8 cellular contexts compared by ENCODE assay signal in genomic region chr19:40279761-40280607, GRCh38. TPM values are rescaled to one million over a fixed set of nuclear protein-coding genes. Genes with fewer than 3 reads are reported as not detected.
DNase-seq lines count a peak whose midpoint lies in the region; ATAC-seq, FAIRE-seq and TF ChIP-seq lines count a peak whose summit lies in the region.

No MANE protein-coding gene starts in this region.

- H3K4me3 Mint-ChIP-seq in CD8-positive, alpha-beta T cell = peak overlapping the region; percentile 11

- H3K4me1 ChIP-seq in CD8-positive, alpha-beta T cell (ENCODE audit: insufficient read depth, low read length) = peaks cover 72% of the 10 kb centered on the region
- peaks cover 0 to 23% (median 15%) of the 10 kb centered on the region in 4 experiments; a peak in 6 of 7 replicates for H3K4me1 ChIP-seq in H1 (replicated peaks in 1 of 4; ENCODE audit: control insufficient read depth in 3 of 4, insufficient read depth in 4 of 4, low read length in 3 of 4)

- POLR2A ChIA-PET in CD8-positive, alpha-beta T cell (lab: Charles Lee) = interaction anchor here (1.1 kb wide), 1 partner anchor 10 kb away, joined by 3 read pairs; no protein-coding TSS in a partner anchor
- POLR2A ChIA-PET in H1 (lab: Charles Lee; ENCODE audit: partially characterized antibody) = interaction anchor here (0.6 to 2.5 kb wide), 3 partner anchors 9 to 159 kb away, joined by 3 to 17 read pairs (median 8); no protein-coding TSS in a partner anchor

- H2AK5ac ChIP-seq in H1 (ENCODE audit: low read depth, low read length) = peak overlapping the region; percentile 75; the same call in 1 of the 2 replicates

- no peak for TF ChIP-seq RAD21 in H1 (IDR thresholded peaks at IDR 0.05 in 1 of 2, conservative IDR thresholded peaks at IDR 0.05 in 1 of 2; ENCODE audit: low read depth in 2 of 2, low read length in 2 of 2)

- no peak overlapping the region for H3K14ac ChIP-seq in H1 (ENCODE audit: insufficient read length)

- FAIRE-seq in H1 (lab: Jason Lieb, UNC) = no peak

- no peak overlapping the region for H4K5ac ChIP-seq in H1 (ENCODE audit: insufficient read length, low read depth, low read length)

- H3K9ac ChIP-seq in H1 (replicated peaks in 1 of 4; ENCODE audit: extremely low read depth in 1 of 4, low read depth in 3 of 4, low read length in 3 of 4) = no peak overlapping the region; a peak in 1 of 7 replicates

- H3K23me2 ChIP-seq in H1 (ENCODE audit: low read depth, low read length) = peaks cover 5% of the 10 kb centered on the region

- H3K27me3 Mint-ChIP-seq in CD8-positive, alpha-beta T cell (ENCODE audit: low read depth) = no peaks in the 10 kb centered on the region

- H3K23ac ChIP-seq in H1 (ENCODE audit: insufficient read length) = no peak overlapping the region

- no peaks in the 10 kb centered on the region for H3K36me3 ChIP-seq in CD8-positive, alpha-beta T cell (ENCODE audit: insufficient read depth, low read length)
- H3K36me3 ChIP-seq in H1 (ENCODE audit: control insufficient read depth in 2 of 4, insufficient read depth in 4 of 4, low read length in 3 of 4) = peaks cover 0 to 3% (median 0%) of the 10 kb centered on the region in 4 experiments; a peak in 1 of 8 replicates

- peak overlapping the region; percentile 85 for H4K8ac ChIP-seq in H1 (ENCODE audit: extremely low read depth, insufficient read depth, low read length)

- H3K4ac ChIP-seq in H1 (replicated peaks; ENCODE audit: insufficient read length, low read depth, low read length) = no peak overlapping the region

- H3K9me3 ChIP-seq in CD8-positive, alpha-beta T cell (ENCODE audit: low read length) = no peaks in the 10 kb centered on the region
- H3K9me3 ChIP-seq in H1 (ENCODE audit: insufficient read depth in 2 of 2, low read depth in 1 of 2, low read length in 1 of 2) = no peaks in the 10 kb centered on the region

- no peak for TF ChIP-seq POLR2A in H1 (IDR thresholded peaks at IDR 0.05; ENCODE audit: control extremely low read depth in 1 of 2, low read depth in 2 of 2, low read length in 2 of 2)

- H3K4me1 Mint-ChIP-seq in CD8-positive, alpha-beta T cell (ENCODE audit: low read depth) = peaks cover 73% of the 10 kb centered on the region

- CTCF ChIA-PET in CD8-positive, alpha-beta T cell (lab: Charles Lee) = no interaction called here
- CTCF ChIA-PET in H1 (lab: Charles Lee; ENCODE audit: partially characterized antibody) = interaction anchor here (0.7 to 2.8 kb wide), 7 partner anchors 9 to 304 kb away, joined by 3 to 12 read pairs (median 4); no protein-coding TSS in a partner anchor

- H3K9me3 Mint-ChIP-seq in CD8-positive, alpha-beta T cell = no peaks in the 10 kb centered on the region

- H2AFZ ChIP-seq in H1 (ENCODE audit: low read length) = no peak overlapping the region

- H2BK20ac ChIP-seq in H1 (ENCODE audit: low read length) = no peak overlapping the region

- no peak overlapping the region for H2BK120ac ChIP-seq in H1 (replicated peaks; ENCODE audit: low read depth, low read length)

- no peak for TF ChIP-seq EP300 in H1 (IDR thresholded peaks at IDR 0.05; ENCODE audit: borderline replicate concordance in 1 of 2, low read depth in 2 of 2, low read length in 2 of 2)

- H3K56ac ChIP-seq in H1 (replicated peaks; ENCODE audit: insufficient read length, low read depth, low read length) = no peak overlapping the region

- H4K91ac ChIP-seq in H1 (replicated peaks; ENCODE audit: insufficient read length, low read length) = peak overlapping the region; percentile 66

- ATAC-seq in CD8-positive, alpha-beta T cell = no peak
- ATAC-seq in HG02870 (IDR thresholded peaks at IDR 0.05; ENCODE audit: unreplicated experiment) = no peak

- no peak overlapping the region; the same call in 1 of the 2 replicates for H2BK15ac ChIP-seq in H1 (ENCODE audit: low read length)

- peaks cover 7 to 11% of the 10 kb centered on the region in 2 experiments for H4K20me1 ChIP-seq in H1 (replicated peaks in 1 of 2; ENCODE audit: control insufficient read depth in 1 of 2, insufficient read depth in 2 of 2, low read length in 2 of 2)

- peak overlapping the region; percentile 62 for H3K27ac Mint-ChIP-seq in CD8-positive, alpha-beta T cell

- WGBS in H1 (ENCODE audit: extremely low coverage in 1 of 2, insufficient coverage in 1 of 2, insufficient read length in 1 of 2, insufficient replicate concordance in 2 of 2, low coverage in 1 of 2, low lambda C conversion rate in 2 of 2, missing lambda C conversion rate in 1 of 2), 2 experiments = 86% methylated on average over 16 of the region's 17 CpGs; no CpG with 5 or more reads in 1 of the 2 experiments

- no peaks in the 10 kb centered on the region for H3K27me3 ChIP-seq in CD8-positive, alpha-beta T cell (ENCODE audit: insufficient read depth, low read length)
- H3K27me3 ChIP-seq in H1 (replicated peaks in 1 of 4; ENCODE audit: control insufficient read depth in 3 of 4, extremely low read depth in 1 of 4, insufficient read depth in 3 of 4, low read length in 3 of 4) = no peaks in the 10 kb centered on the region

- no peak overlapping the region for H3K27ac ChIP-seq in CD8-positive, alpha-beta T cell (ENCODE audit: low read depth, low read length)
- H3K27ac ChIP-seq in H1 (ENCODE audit: low read depth, low read length) = peak overlapping the region; percentile 31; the same call in 1 of the 2 replicates

- H2BK12ac ChIP-seq in H1 (ENCODE audit: low read depth, low read length) = no peak overlapping the region

- H3K4me3 ChIP-seq in CD8-positive, alpha-beta T cell (ENCODE audit: low read depth, low read length) = no peak overlapping the region
- H3K4me3 ChIP-seq in LNCaP clone FGC (ENCODE audit: low read depth, low read length) (peak overlapping the region; percentile 12), H1 (ENCODE audit: extremely low read depth in 1 of 4, insufficient read depth in 2 of 4, low read depth in 3 of 4, low read length in 4 of 4) (no peak overlapping the region)

- peak overlapping the region; percentile 9 to 32; a peak in 1 of 4 replicates for H3K4me2 ChIP-seq in H1 (ENCODE audit: insufficient read depth in 1 of 2, low read depth in 2 of 2, low read length in 2 of 2)

- peaks cover 9 to 87% of the 10 kb centered on the region in 2 experiments; a peak in 3 of 4 replicates for H3K79me2 ChIP-seq in H1 (ENCODE audit: control insufficient read depth in 1 of 2, insufficient read depth in 2 of 2, low read length in 2 of 2)

- 0 out of 2 replicates have a peak overlapping the region, but pooled peaks have one; percentile 83 for H3K18ac ChIP-seq in H1 (ENCODE audit: extremely low read depth, low read length)

- TF ChIP-seq CTCF in CD8-positive, alpha-beta T cell (IDR thresholded peaks at IDR 0.05) = no peak
- no peak for TF ChIP-seq CTCF in LNCaP clone FGC (IDR thresholded peaks at IDR 0.05; ENCODE audit: control insufficient read depth, extremely low read depth, insufficient read depth)
- no peak for TF ChIP-seq CTCF in H1 (IDR thresholded peaks at IDR 0.05; ENCODE audit: control extremely low read depth in 1 of 3, insufficient read depth in 1 of 3, low read depth in 1 of 3, low read length in 3 of 3)

- H3K36me3 Mint-ChIP-seq in CD8-positive, alpha-beta T cell = peaks cover 37% of the 10 kb centered on the region

- H3K79me1 ChIP-seq in H1 (ENCODE audit: low read depth, low read length) = peaks cover 29% of the 10 kb centered on the region

- H2BK5ac ChIP-seq in H1 (ENCODE audit: low read depth, low read length) = peak overlapping the region; percentile 71; the same call in 1 of the 2 replicates

- peak in 2 of 7 experiments; percentile 20 to 24 for DNase-seq in CD8-positive, alpha-beta T cell
- DNase-seq in LNCaP clone FGC (ENCODE audit: low read depth) = no peak
- DNase-seq in H1 (ENCODE audit: low read depth in 1 of 2, low spot score in 2 of 2) = no peak
- peak; percentile 52 for DNase-seq in posterior vena cava (ENCODE audit: low spot score)
- no peak for DNase-seq in GF-D8 (lab: John Stamatoyannopoulos, UW)
- no peak for DNase-seq in NCI-H1092 (lab: John Stamatoyannopoulos, UW)
- DNase-seq in cerebellar nuclear complex (lab: John Stamatoyannopoulos, UW) = no peak

- intact Hi-C loops in CD8-positive, alpha-beta T cell (cut with DNase I, micrococcal nuclease) = loop anchor here in 1 of 2 experiments (10.0 kb wide), 1 partner anchor 285 kb away; the partner anchor contains the start of gene ZNF546
- intact Hi-C loops in posterior vena cava (cut with DNase I) = no loop called here

TF ChIP-seq in H1, 55 proteins besides CTCF, POLR2A, EP300 and RAD21 (continues in another document):
- TF ChIP-seq SRF (IDR thresholded peaks at IDR 0.05; ENCODE audit: low read depth, low read length) = no peak
- no peak for TF ChIP-seq E2F6 (IDR thresholded peaks at IDR 0.05)
- TF ChIP-seq CHD1 (IDR thresholded peaks at IDR 0.05; ENCODE audit: low read depth, low read length) = no peak

RNA-seq across cellular contexts. Expression of gene AKT2, which starts 5.2 kb away (rescaled TPM):
- total RNA-seq in CD8-positive, alpha-beta T cell = 100 to 1,000 TPM; 289 to 292 TPM
- total RNA-seq in H1 (2021; fragmentation: NEBNext Ultra II Directional; extraction: Animal tissue kit (Norgen Biotek cat#: 25700)) = 137 and 151 TPM in 2 replicates
- polyA plus RNA-seq in H1 (2011; rRNA removed) = 183 and 252 TPM in 2 replicates
- 155 TPM for polyA plus RNA-seq in H1 (2011; cell fraction: cytosol; rRNA removed)
- polyA plus RNA-seq in H1 (2011; cell fraction: nucleus; rRNA removed) = 441 TPM
- 88.9 to 168 TPM (median 110 TPM) in 4 replicates for polyA plus RNA-seq in H1 (2012, experiment 1 of 2)
- 68.5 TPM for polyA plus RNA-seq in H1 (2012, experiment 2 of 2)
- polyA plus RNA-seq in H1 (2013, experiment 1 of 2) = 95.7 TPM
- 92.0 TPM for polyA plus RNA-seq in H1 (2013, experiment 2 of 2)
- 126 and 143 TPM in 2 replicates for polyA minus RNA-seq in H1 (2011; rRNA and poly(A)+ RNA removed)
- polyA minus RNA-seq in H1 (2011; cell fraction: cytosol; rRNA and poly(A)+ RNA removed) = 85.3 TPM
- 82.5 TPM for polyA minus RNA-seq in H1 (2011; cell fraction: nucleus; rRNA and poly(A)+ RNA removed)
- total RNA-seq in posterior vena cava = 10 to 100 TPM; 80.4 to 85.1 TPM

RNA-seq across cellular contexts. Expression of gene CCNP, which starts 53.5 kb away (rescaled TPM):
- total RNA-seq in CD8-positive, alpha-beta T cell = 1 to 10 TPM; 1.7 to 2.1 TPM
- total RNA-seq in H1 (2021; fragmentation: NEBNext Ultra II Directional; extraction: Animal tissue kit (Norgen Biotek cat#: 25700)) = 0.63 and 1.9 TPM in 2 replicates
- 2.1 and 4.6 TPM in 2 replicates for polyA plus RNA-seq in H1 (2011; rRNA removed)
- polyA plus RNA-seq in H1 (2011; cell fraction: cytosol; rRNA removed) = 2.6 TPM
- 3.3 TPM for polyA plus RNA-seq in H1 (2011; cell fraction: nucleus; rRNA removed)
- polyA plus RNA-seq in H1 (2012, experiment 1 of 2) = 1.2 to 2.1 TPM (median 1.7 TPM) in 4 replicates
- 1.0 TPM for polyA plus RNA-seq in H1 (2012, experiment 2 of 2)
- polyA plus RNA-seq in H1 (2013, experiment 1 of 2) = 0.87 TPM
- polyA plus RNA-seq in H1 (2013, experiment 2 of 2) = 0.81 TPM
- polyA minus RNA-seq in H1 (2011; rRNA and poly(A)+ RNA removed) = 0.28 and 0.66 TPM in 2 replicates
- 2.8 TPM for polyA minus RNA-seq in H1 (2011; cell fraction: cytosol; rRNA and poly(A)+ RNA removed)
- polyA minus RNA-seq in H1 (2011; cell fraction: nucleus; rRNA and poly(A)+ RNA removed) = 1.2 TPM
- total RNA-seq in posterior vena cava = under 1 TPM in 1 of 2 donors, not detected in 1; 0.42 TPM
